26 cellular contexts compared by ENCODE assay signal in genomic region chr12:88970742-88971141, GRCh38.
"Had no signal": no experiment of that assay in that cellular context is flagged by ENCODE, and none has a peak within 500 bp of the region (broad histone marks: within the 10 kb centered on the region; RNA-seq: fewer than 3 reads in every experiment).

No MANE protein-coding gene starts in this region.

- H3K4me3 ChIP-seq: left lung, mucosa of descending colon, ovary, right atrium auricular region, right lobe of liver, skin epidermis, stomach, testis, thyroid gland, transverse colon, upper lobe of left lung, vagina had no signal

- H3K9me3 Mint-ChIP-seq: memory B cell; naive thymus-derived CD4-positive, alpha-beta T cell; natural killer cell treated with Interleukin-12 subunit alpha and Interleukin-12 subunit beta and Interleukin-15 and Interleukin-18, amount 100 ng/mL, for 72 hours; stimulated activated naive B cell treated with anti-CD40 and anti-IgM and Interleukin-4, amounts not matched to agents 10 μg/mL and 1 μg/mL and 100 μg/mL, for 72 hours had no signal

- H3K4me3 Mint-ChIP-seq: memory B cell; naive thymus-derived CD4-positive, alpha-beta T cell; natural killer cell treated with Interleukin-12 subunit alpha and Interleukin-12 subunit beta and Interleukin-15 and Interleukin-18, amount 100 ng/mL, for 72 hours; stimulated activated naive B cell treated with anti-CD40 and anti-IgM and Interleukin-4, amounts not matched to agents 10 μg/mL and 1 μg/mL and 100 μg/mL, for 72 hours had no signal

- H3K27ac ChIP-seq: left lung, ovary, right atrium auricular region, right lobe of liver, skin epidermis, stomach, testis, thyroid gland, transverse colon, vagina had no signal

- H3K4me1 ChIP-seq: left lung, right atrium auricular region, right lobe of liver, stomach, testis, thyroid gland, transverse colon, upper lobe of left lung, vagina had no signal

- H3K36me3 Mint-ChIP-seq: memory B cell; naive thymus-derived CD4-positive, alpha-beta T cell; natural killer cell treated with Interleukin-12 subunit alpha and Interleukin-12 subunit beta and Interleukin-15 and Interleukin-18, amount 100 ng/mL, for 72 hours; stimulated activated naive B cell treated with anti-CD40 and anti-IgM and Interleukin-4, amounts not matched to agents 10 μg/mL and 1 μg/mL and 100 μg/mL, for 72 hours had no signal

- H3K36me3 ChIP-seq: left lung, ovary, right atrium auricular region, right lobe of liver, stomach, thyroid gland, transverse colon, upper lobe of left lung, vagina had no signal

- H3K27me3 ChIP-seq: left lung, ovary, right atrium auricular region, right lobe of liver, stomach, testis, thyroid gland, transverse colon, upper lobe of left lung, vagina had no signal

- H3K4me1 Mint-ChIP-seq: memory B cell; naive thymus-derived CD4-positive, alpha-beta T cell; stimulated activated naive B cell treated with anti-CD40 and anti-IgM and Interleukin-4, amounts not matched to agents 10 μg/mL and 1 μg/mL and 100 μg/mL, for 72 hours had no signal

- DNase-seq: hippocampal formation; kidney glomerular epithelial cell; left colon; left lung; midbrain; mucosa of descending colon; naive thymus-derived CD4-positive, alpha-beta T cell; ovary; right lobe of liver; stimulated activated CD4-positive, alpha-beta T cell treated with anti-CD3 and anti-CD28 coated beads, Interleukin-12 subunit alpha, Interleukin-12 subunit beta, amount 100 ng/mL, for 4 hours; stimulated activated CD4-positive, alpha-beta T cell treated with anti-CD3 and anti-CD28 coated beads, Interleukin-15, amount 100 ng/mL, for 24 hours; stimulated activated CD4-positive, alpha-beta T cell treated with anti-CD3 and anti-CD28 coated beads, Interleukin-2, amount 100 ng/mL, for 24 hours; stimulated activated CD4-positive, alpha-beta T cell treated with anti-CD3 and anti-CD28 coated beads, Interleukin-4, amount 100 ng/mL, for 1 hour; stimulated activated naive B cell treated with anti-CD40 and anti-IgM and Interleukin-4, amounts not matched to agents 10 μg/mL and 1 μg/mL and 100 μg/mL, for 72 hours; stimulated activated naive CD8-positive, alpha-beta T cell treated with anti-CD3 and anti-CD28 coated beads, Interleukin-15, Interleukin-2, amounts not matched to agents 100 U/mL and 50 U/mL, for 24 hours; stomach; testis; thyroid gland; transverse colon; upper lobe of left lung had no signal

- H3K27me3 Mint-ChIP-seq: progenitor cell of endocrine pancreas had no signal

- ATAC-seq: left colon; left lung; mucosa of descending colon; naive thymus-derived CD4-positive, alpha-beta T cell; natural killer cell treated with Interleukin-12 subunit alpha and Interleukin-12 subunit beta and Interleukin-15 and Interleukin-18, amount 100 ng/mL, for 72 hours; right lobe of liver; stimulated activated naive CD8-positive, alpha-beta T cell treated with anti-CD3 and anti-CD28 coated beads, Interleukin-15, Interleukin-2, amounts not matched to agents 100 U/mL and 50 U/mL, for 24 hours had no signal

- H3K27ac Mint-ChIP-seq: memory B cell; naive thymus-derived CD4-positive, alpha-beta T cell; natural killer cell treated with Interleukin-12 subunit alpha and Interleukin-12 subunit beta and Interleukin-15 and Interleukin-18, amount 100 ng/mL, for 72 hours; progenitor cell of endocrine pancreas; stimulated activated naive B cell treated with anti-CD40 and anti-IgM and Interleukin-4, amounts not matched to agents 10 μg/mL and 1 μg/mL and 100 μg/mL, for 72 hours had no signal

- H3K9me3 ChIP-seq: left lung, mucosa of descending colon, ovary, right atrium auricular region, right lobe of liver, stomach, testis, thyroid gland, transverse colon, upper lobe of left lung, vagina had no signal
